ENCODE assay signal across 15 cellular contexts in the genomic region with DNA sequence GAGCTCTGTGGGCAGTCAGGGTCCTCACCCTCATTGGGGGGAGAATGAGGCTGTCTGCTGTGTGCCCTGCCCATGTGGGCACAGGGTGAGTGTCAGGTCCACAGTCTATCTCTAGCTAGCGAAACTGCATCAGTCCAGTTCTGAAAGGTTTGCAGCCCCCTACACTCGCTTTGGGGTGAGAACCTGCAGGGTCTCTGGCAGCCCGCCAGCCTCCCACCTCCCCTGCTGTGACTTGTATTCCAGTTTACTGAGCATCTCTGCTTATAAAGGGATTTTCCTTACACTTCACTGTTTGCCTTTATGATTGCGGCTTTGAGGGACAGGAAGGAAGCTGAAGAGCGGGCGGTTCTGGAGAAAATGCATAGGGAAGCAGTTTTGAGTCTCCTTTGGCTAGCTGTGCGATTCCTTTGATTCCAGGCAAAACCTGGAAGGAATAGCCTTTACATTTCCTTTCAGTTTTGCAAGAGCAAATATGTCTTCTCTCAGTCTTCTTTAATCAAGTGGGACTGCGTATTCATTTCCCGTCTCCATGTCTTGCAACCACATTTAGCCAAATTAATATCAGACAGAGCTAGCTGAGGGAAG.
DNase-seq lines count a peak whose midpoint lies in the region; ATAC-seq, FAIRE-seq and TF ChIP-seq lines count a peak whose summit lies in the region.
"Had no signal": no experiment of that assay in that cellular context is flagged by ENCODE, and none has a peak within 500 bp of the region (broad histone marks: within the 10 kb centered on the region; RNA-seq: fewer than 3 reads in every experiment).

No MANE protein-coding gene starts in this region.

- H3K27ac Mint-ChIP-seq in naive thymus-derived CD4-positive, alpha-beta T cell = peak overlapping the region in 7 of 9 donors; percentile 4 to 69 (median 54)
- H3K27ac Mint-ChIP-seq in activated CD8-positive, alpha-beta T cell treated with anti-CD3 and anti-CD28 coated beads for 36 hours = no peak overlapping the region

- no peak overlapping the region for H3K56ac ChIP-seq in IMR-90 (ENCODE audit: extremely low read depth, insufficient read depth, low read length)

- no peak overlapping the region for H2BK15ac ChIP-seq in IMR-90 (ENCODE audit: low read depth, low read length)

- H3K18ac ChIP-seq in IMR-90 (ENCODE audit: low read depth, low read length) = peak overlapping the region; percentile 11; the same call in 1 of the 2 replicates

- TF ChIP-seq RAD21 in IMR-90 (IDR thresholded peaks at IDR 0.05; ENCODE audit: low read length) = no peak

- H2BK120ac ChIP-seq in IMR-90 (ENCODE audit: low read depth, low read length) = no peak overlapping the region

- intact Hi-C loops in IMR-90 (cut with micrococcal nuclease) = no loop called here
- intact Hi-C loops in endothelial cell of umbilical vein (cut with micrococcal nuclease) = no loop called here
- intact Hi-C loops in naive thymus-derived CD4-positive, alpha-beta T cell (cut with micrococcal nuclease) = no loop called here
- intact Hi-C loops in activated CD8-positive, alpha-beta T cell treated with anti-CD3 and anti-CD28 coated beads for 36 hours (cut with micrococcal nuclease) = no loop called here

- peak overlapping the region; percentile 32 for H3K4ac ChIP-seq in IMR-90 (ENCODE audit: low read depth, low read length)

- peak overlapping the region; percentile 66 for H2BK20ac ChIP-seq in IMR-90 (ENCODE audit: low read depth, low read length)

- H3K9ac ChIP-seq in IMR-90 (ENCODE audit: low read depth, low read length) = no peak overlapping the region
- no peak overlapping the region for H3K9ac ChIP-seq in endothelial cell of umbilical vein (replicated peaks; ENCODE audit: extremely low read depth, insufficient read depth, low read length)

- peak overlapping the region; percentile 51 for H2AK9ac ChIP-seq in IMR-90 (replicated peaks; ENCODE audit: low read depth, low read length, poor library complexity)

- CTCF ChIA-PET in IMR-90 (lab: Yijun Ruan, JAX) = interaction anchor here (1.0 kb wide), 1 partner anchor 74 kb away, joined by 3 read pairs; no protein-coding TSS in a partner anchor
- CTCF ChIA-PET in endothelial cell of umbilical vein (lab: Charles Lee) = interaction anchor here (0.8 to 6.6 kb wide), 9 partner anchors 17 to 410 kb away, joined by 3 to 261 read pairs (median 4); partner anchors contain the start of genes ACTR1A and SUFU
- CTCF ChIA-PET in naive thymus-derived CD4-positive, alpha-beta T cell (lab: Charles Lee) = interaction anchor here (0.6 to 1.3 kb wide), 5 partner anchors 9 to 236 kb away, joined by 3 to 4 read pairs (median 3); partner anchors contain the start of gene ACTR1A
- CTCF ChIA-PET in activated CD8-positive, alpha-beta T cell treated with anti-CD3 and anti-CD28 coated beads for 36 hours (lab: Charles Lee) = interaction anchor here (0.7 to 2.5 kb wide), 7 partner anchors 16 to 348 kb away, joined by 3 to 14 read pairs (median 5); partner anchors contain the start of genes ACTR1A and SUFU

- H4K91ac ChIP-seq in IMR-90 (ENCODE audit: insufficient read depth, low read depth, low read length) = no peak overlapping the region; the same call in 1 of the 2 replicates

- POLR2A ChIA-PET in IMR-90 (lab: Charles Lee; ENCODE audit: unreplicated experiment) = no interaction called here
- POLR2A ChIA-PET in endothelial cell of umbilical vein (lab: Charles Lee) = no interaction called here
- POLR2A ChIA-PET in naive thymus-derived CD4-positive, alpha-beta T cell (lab: Charles Lee) = interaction anchor here (0.6 to 1.1 kb wide), 2 partner anchors 111 to 129 kb away, joined by 3 read pairs; no protein-coding TSS in a partner anchor
- POLR2A ChIA-PET in activated CD8-positive, alpha-beta T cell treated with anti-CD3 and anti-CD28 coated beads for 36 hours (lab: Charles Lee) = interaction anchor here (1.5 kb wide), 1 partner anchor 159 kb away, joined by 3 read pairs; the partner anchor contains the start of gene FBXL15

- H3K9me1 ChIP-seq in IMR-90 (ENCODE audit: insufficient read depth, low read length) (peaks cover 10% of the 10 kb centered on the region), endothelial cell of umbilical vein (replicated peaks; ENCODE audit: control insufficient read depth, extremely low read depth, insufficient read depth, low read length) (no peaks in the 10 kb centered on the region)

- no peaks in the 10 kb centered on the region for H3K79me2 ChIP-seq in endothelial cell of umbilical vein (ENCODE audit: control insufficient read depth, insufficient read depth, low read length)

- in situ Hi-C loops in IMR-90 (cut with MboI; ENCODE audit: low sequenced_read_pairs) = no loop called here

- H3K4me3 ChIP-seq in AG10803 (ENCODE audit: low read length) = peak overlapping the region; percentile 40
- no peak overlapping the region for H3K4me3 ChIP-seq in IMR-90 (ENCODE audit: insufficient read depth, low read depth, low read length)
- H3K4me3 ChIP-seq in endothelial cell of umbilical vein (replicated peaks in 1 of 3; ENCODE audit: insufficient read depth in 1 of 3, low read depth in 1 of 3, low read length in 3 of 3) = no peak overlapping the region
- no peak overlapping the region for H3K4me3 ChIP-seq in naive thymus-derived CD4-positive, alpha-beta T cell (ENCODE audit: low read length)

- H4K20me1 ChIP-seq in IMR-90 (ENCODE audit: insufficient read depth, low read length) = peaks cover 7% of the 10 kb centered on the region
- H4K20me1 ChIP-seq in endothelial cell of umbilical vein (replicated peaks; ENCODE audit: control insufficient read depth, extremely low read depth, insufficient read depth, low read length) = no peaks in the 10 kb centered on the region

- H3K36me3 ChIP-seq in IMR-90 (ENCODE audit: control insufficient read depth, insufficient read depth, low read length) (no peaks in the 10 kb centered on the region), endothelial cell of umbilical vein (ENCODE audit: control insufficient read depth in 2 of 2, extremely low read depth in 1 of 2, insufficient read depth in 2 of 2, low read length in 2 of 2) (no peaks in the 10 kb centered on the region)
- no peaks in the 10 kb centered on the region for H3K36me3 ChIP-seq in naive thymus-derived CD4-positive, alpha-beta T cell (ENCODE audit: control insufficient read depth in 2 of 3, insufficient read depth in 3 of 3, low read length in 3 of 3)

- H3K79me1 ChIP-seq in IMR-90 (ENCODE audit: low read depth in 1 of 2, low read length in 2 of 2) = peaks cover 16 to 51% of the 10 kb centered on the region in 2 experiments; a peak in 3 of 4 replicates

- dilution Hi-C loops in IMR-90 (cut with HindIII; ENCODE audit: low sequenced_read_pairs, unreplicated experiment) = loop anchor here (10.0 kb wide), 1 partner anchor 74 kb away; the partner anchor contains the start of genes ACTR1A and SUFU
- dilution Hi-C loops in endothelial cell of umbilical vein (cut with MboI; ENCODE audit: extremely low pct_ligation_motif_present, low sequenced_read_pairs) = no loop called here

- H3K9me3 ChIP-seq in IMR-90 (ENCODE audit: control insufficient read depth, insufficient read depth, low read length) (no peaks in the 10 kb centered on the region), endothelial cell of umbilical vein (replicated peaks; ENCODE audit: control insufficient read depth, insufficient read depth, low read length) (no peaks in the 10 kb centered on the region)
- no peaks in the 10 kb centered on the region for H3K9me3 ChIP-seq in naive thymus-derived CD4-positive, alpha-beta T cell (ENCODE audit: control insufficient read depth in 2 of 3, low read length in 3 of 3)

- TF ChIP-seq POLR2A in IMR-90 (IDR thresholded peaks at IDR 0.05; ENCODE audit: low read depth, low read length) = no peak
- TF ChIP-seq POLR2A in endothelial cell of umbilical vein (IDR thresholded peaks at IDR 0.05; ENCODE audit: low read depth, low read length) = no peak

- no peak overlapping the region for H3K27ac ChIP-seq in IMR-90 (ENCODE audit: insufficient read depth, low read length)
- no peak overlapping the region for H3K27ac ChIP-seq in endothelial cell of umbilical vein (ENCODE audit: insufficient read depth, low read depth, low read length)
- no peak overlapping the region for H3K27ac ChIP-seq in naive thymus-derived CD4-positive, alpha-beta T cell (ENCODE audit: low read depth, low read length)
- H3K27ac ChIP-seq: C4-2B, foreskin keratinocyte had no signal

- no peaks in the 10 kb centered on the region for H3K27me3 Mint-ChIP-seq in naive thymus-derived CD4-positive, alpha-beta T cell
- H3K27me3 Mint-ChIP-seq in activated CD8-positive, alpha-beta T cell treated with anti-CD3 and anti-CD28 coated beads for 36 hours = no peaks in the 10 kb centered on the region
- H3K27me3 Mint-ChIP-seq: central memory CD8-positive, alpha-beta T cell had no signal

- peak; percentile 32 for DNase-seq in AG10803 (ENCODE audit: low read depth)
- DNase-seq in IMR-90 = peak; percentile 25
- DNase-seq in endothelial cell of umbilical vein (ENCODE audit: low read depth, low spot score) = peak; percentile 21
- DNase-seq in naive thymus-derived CD4-positive, alpha-beta T cell = no peak
- no peak for DNase-seq in DMS153 (lab: John Stamatoyannopoulos, UW)
- DNase-seq in activated CD8-positive, alpha-beta T cell treated with anti-CD3 and anti-CD28 coated beads for 36 hours = no peak
- DNase-seq in activated CD4-positive, CD25-positive, alpha-beta regulatory T cell treated with anti-CD3 and anti-CD28 coated beads, Interleukin-2, amount 50 U/mL, for 72 hours = no peak
- DNase-seq: activated CD4-positive, alpha-beta T cell treated with anti-CD3 and anti-CD28 coated beads, Interleukin-2, amount 50 U/mL, for 48 hours; foreskin keratinocyte; Karpas-422; NCI-H187; T-helper 9 cell had no signal

- H3K27me3 ChIP-seq in IMR-90 (ENCODE audit: control insufficient read depth, insufficient read depth, low read length) = no peaks in the 10 kb centered on the region
- H3K27me3 ChIP-seq in endothelial cell of umbilical vein (ENCODE audit: control insufficient read depth in 2 of 2, insufficient read depth in 2 of 2, low read length in 2 of 2) = no peaks in the 10 kb centered on the region
- no peaks in the 10 kb centered on the region for H3K27me3 ChIP-seq in naive thymus-derived CD4-positive, alpha-beta T cell (ENCODE audit: control insufficient read depth in 2 of 2, insufficient read depth in 2 of 2, low read length in 2 of 2)
- H3K27me3 ChIP-seq: foreskin keratinocyte had no signal

- no peak for ATAC-seq in IMR-90 (ENCODE audit: low read depth)
- ATAC-seq in naive thymus-derived CD4-positive, alpha-beta T cell = no peak
- ATAC-seq in activated CD8-positive, alpha-beta T cell treated with anti-CD3 and anti-CD28 coated beads for 36 hours = no peak
- ATAC-seq in GM18519 (IDR thresholded peaks at IDR 0.05; ENCODE audit: low FRiP score, unreplicated experiment) = no peak
- ATAC-seq: foreskin keratinocyte had no signal

- no peaks in the 10 kb centered on the region for H3K9me3 Mint-ChIP-seq in naive thymus-derived CD4-positive, alpha-beta T cell
- H3K9me3 Mint-ChIP-seq in activated CD8-positive, alpha-beta T cell treated with anti-CD3 and anti-CD28 coated beads for 36 hours = no peaks in the 10 kb centered on the region
- H3K9me3 Mint-ChIP-seq: central memory CD8-positive, alpha-beta T cell had no signal

- peak overlapping the region; percentile 18 for H2BK5ac ChIP-seq in IMR-90 (ENCODE audit: low read depth, low read length, poor library complexity, severe bottlenecking)

- H3K4me2 ChIP-seq in IMR-90 (ENCODE audit: low read depth, low read length) (peak overlapping the region; percentile 4; the same call in 1 of the 2 replicates), endothelial cell of umbilical vein (ENCODE audit: insufficient read depth, low read length) (peak overlapping the region; percentile 2)

- H2AFZ ChIP-seq in IMR-90 (replicated peaks; ENCODE audit: low read length, poor library complexity) (peak overlapping the region; percentile 56), endothelial cell of umbilical vein (ENCODE audit: low read depth, low read length) (peak overlapping the region; percentile 38)

- H3K4me1 ChIP-seq in IMR-90 (ENCODE audit: control insufficient read depth, insufficient read depth, low read length) (peaks cover 21% of the 10 kb centered on the region), endothelial cell of umbilical vein (ENCODE audit: control insufficient read depth, extremely low read depth, insufficient read depth, low read length) (peaks cover 16% of the 10 kb centered on the region)
- no peaks in the 10 kb centered on the region for H3K4me1 ChIP-seq in naive thymus-derived CD4-positive, alpha-beta T cell (ENCODE audit: control insufficient read depth in 2 of 2, insufficient read depth in 2 of 2, low read length in 2 of 2)
- H3K4me1 ChIP-seq: foreskin keratinocyte had no signal

- FAIRE-seq in endothelial cell of umbilical vein (lab: Jason Lieb, UNC) = peak; percentile 63

- peak overlapping the region; percentile 43; the same call in 1 of the 2 replicates for H3K14ac ChIP-seq in IMR-90 (replicated peaks; ENCODE audit: low read depth, low read length)

- H3K4me3 Mint-ChIP-seq in naive thymus-derived CD4-positive, alpha-beta T cell = no peak overlapping the region
- no peak overlapping the region for H3K4me3 Mint-ChIP-seq in activated CD8-positive, alpha-beta T cell treated with anti-CD3 and anti-CD28 coated beads for 36 hours
- H3K4me3 Mint-ChIP-seq: central memory CD8-positive, alpha-beta T cell had no signal

- BruUV-seq in IMR-90 (replicated peaks; lab: Mats Ljungman, UMichigan) = no TSS peak
- BruUV-seq in endothelial cell of umbilical vein (replicated peaks; lab: Mats Ljungman, UMichigan) = no TSS peak

- peak overlapping the region; percentile 30 for H2AK5ac ChIP-seq in IMR-90 (ENCODE audit: low read depth, low read length)

- WGBS in IMR-90 (ENCODE audit: extremely low coverage in 2 of 2, insufficient read length in 1 of 2), 2 experiments = 40% methylated on average over 3 of the region's 9 CpGs; no CpG with 5 or more reads in 1 of the 2 experiments

- H3K23ac ChIP-seq in IMR-90 (ENCODE audit: low read depth, low read length) = 0 out of 2 replicates have a peak overlapping the region, but pooled peaks have one; percentile 51

- TF ChIP-seq CTCF in AG10803 (conservative IDR thresholded peaks at IDR 0.05; ENCODE audit: low read length) (no peak), IMR-90 (conservative IDR thresholded peaks at IDR 0.05; ENCODE audit: low read depth, low read length) (no peak), endothelial cell of umbilical vein (IDR thresholded peaks at IDR 0.05; ENCODE audit: extremely low read depth in 1 of 2, insufficient read depth in 1 of 2, low read depth in 1 of 2, low read length in 2 of 2) (no peak)
- TF ChIP-seq CTCF in activated CD8-positive, alpha-beta T cell treated with anti-CD3 and anti-CD28 coated beads for 36 hours (IDR thresholded peaks at IDR 0.05) = no peak

- H4K5ac ChIP-seq in IMR-90 (ENCODE audit: low read depth, low read length) = peak overlapping the region; percentile 1; the same call in 1 of the 2 replicates

- H3K36me3 Mint-ChIP-seq in naive thymus-derived CD4-positive, alpha-beta T cell = no peaks in the 10 kb centered on the region
- H3K36me3 Mint-ChIP-seq in activated CD8-positive, alpha-beta T cell treated with anti-CD3 and anti-CD28 coated beads for 36 hours (ENCODE audit: low read depth) = no peaks in the 10 kb centered on the region

- peaks cover 6 to 21% (median 19%) of the 10 kb centered on the region in 7 donors for H3K4me1 Mint-ChIP-seq in naive thymus-derived CD4-positive, alpha-beta T cell
- peaks cover 5% of the 10 kb centered on the region for H3K4me1 Mint-ChIP-seq in activated CD8-positive, alpha-beta T cell treated with anti-CD3 and anti-CD28 coated beads for 36 hours (ENCODE audit: low read depth)

- H4K8ac ChIP-seq in IMR-90 (ENCODE audit: low read depth in 2 of 2, low read length in 2 of 2) = peak overlapping the region in 1 of 2 experiments; percentile 20; a peak in 1 of 4 replicates

Comparison
In these comparisons a context has a peak if more than half of its experiments do, and no peak if none do; other contexts are left out.
1. DNase-seq: peak in AG10803 (single experiment), IMR-90 (single experiment) and endothelial cell of umbilical vein (single experiment); none in naive thymus-derived CD4-positive, alpha-beta T cell (0 of 9), DMS153 (single experiment), activated CD8-positive, alpha-beta T cell treated with anti-CD3 and anti-CD28 coated beads for 36 hours (single experiment) and activated CD4-positive, CD25-positive, alpha-beta regulatory T cell treated with anti-CD3 and anti-CD28 coated beads, Interleukin-2, amount 50 U/mL, for 72 hours (single experiment).
2. POLR2A ChIA-PET loops: an anchor here in naive thymus-derived CD4-positive, alpha-beta T cell (0.6 to 1.1 kb wide) and activated CD8-positive, alpha-beta T cell treated with anti-CD3 and anti-CD28 coated beads for 36 hours (1.5 kb wide); none called in IMR-90 and endothelial cell of umbilical vein.